Comparison of ENCODE assay signal across 30 cellular contexts in the genomic region with DNA sequence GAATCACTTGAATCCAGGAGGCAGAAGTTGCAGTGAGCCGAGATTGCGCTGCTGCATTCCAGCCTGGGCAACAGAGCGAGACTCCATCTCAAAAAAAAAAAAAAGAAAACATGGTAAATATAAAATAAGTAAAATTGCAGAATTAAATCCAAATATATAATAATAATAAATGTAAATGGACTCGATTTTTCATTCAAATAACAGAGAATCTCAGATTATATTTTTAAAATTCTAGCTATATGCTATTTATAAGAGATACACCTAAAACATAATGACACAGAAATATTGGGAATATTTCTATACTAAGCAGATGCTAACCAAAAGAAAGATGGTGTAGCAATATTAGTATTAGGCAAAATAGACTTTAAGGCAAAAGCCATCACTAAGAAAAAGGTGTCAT. TPM values are rescaled to one million over a fixed set of nuclear protein-coding genes. Genes with fewer than 3 reads are reported as not detected.
"Had no signal": no experiment of that assay in that cellular context is flagged by ENCODE, and none has a peak within 500 bp of the region (broad histone marks: within the 10 kb centered on the region; RNA-seq: fewer than 3 reads in every experiment).

No MANE protein-coding gene starts in this region.

- H3K36me3 ChIP-seq: ascending aorta, cardiac muscle cell, WERI-Rb-1 had no signal

- H3K4me3 ChIP-seq: ascending aorta, cardiac muscle cell had no signal

- H3K27me3 ChIP-seq: ascending aorta had no signal

- ATAC-seq: activated CD4-positive, alpha-beta T cell treated with anti-CD3 and anti-CD28 coated beads for 36 hours; activated CD4-positive, CD25-positive, alpha-beta regulatory T cell treated with anti-CD3 and anti-CD28 coated beads, Interleukin-2, amount 50 U/mL, for 24 hours; activated CD8-positive, alpha-beta memory T cell treated with anti-CD3 and anti-CD28 coated beads, Interleukin-2, amount 10 ng/mL, durations not matched to agents 7 days and 5 days; activated CD8-positive, alpha-beta T cell treated with anti-CD3 and anti-CD28 coated beads, Interleukin-2, amount 10 ng/mL, durations not matched to agents 7 days and 5 days; activated naive CD8-positive, alpha-beta T cell treated with anti-CD3 and anti-CD28 coated beads, Interleukin-2, amount 50 U/mL, for 24 hours; WTC11 had no signal

- H3K27ac ChIP-seq: ascending aorta, cardiac muscle cell, WERI-Rb-1 had no signal

- DNase-seq: activated CD4-positive, alpha-beta memory T cell treated with anti-CD3 and anti-CD28 coated beads, Interleukin-2, amount 10 ng/mL, durations not matched to agents 7 days and 5 days; activated CD4-positive, alpha-beta T cell treated with anti-CD3 and anti-CD28 coated beads for 1 hour; activated CD4-positive, alpha-beta T cell treated with anti-CD3 and anti-CD28 coated beads for 36 hours; activated CD4-positive, alpha-beta T cell treated with anti-CD3 and anti-CD28 coated beads for 48 hours; activated CD4-positive, alpha-beta T cell treated with anti-CD3 and anti-CD28 coated beads, Interleukin-2, amount 10 ng/mL, durations not matched to agents 7 days and 5 days; activated CD4-positive, alpha-beta T cell treated with anti-CD3 and anti-CD28 coated beads, Interleukin-2, amount 50 U/mL, for 48 hours; activated CD4-positive, CD25-positive, alpha-beta regulatory T cell; activated CD8-positive, alpha-beta memory T cell treated with anti-CD3 and anti-CD28 coated beads for 24 hours; activated CD8-positive, alpha-beta memory T cell treated with anti-CD3 and anti-CD28 coated beads, Interleukin-2, amount 10 ng/mL, durations not matched to agents 7 days and 5 days; activated CD8-positive, alpha-beta memory T cell treated with anti-CD3 and anti-CD28 coated beads, Interleukin-2, amount 50 U/mL, for 48 hours; activated CD8-positive, alpha-beta T cell treated with anti-CD3 and anti-CD28 coated beads, Interleukin-2, amount 10 ng/mL, durations not matched to agents 7 days and 5 days; activated effector memory CD4-positive, alpha-beta T cell treated with Interleukin-2 at 50 U/mL for 16 hours; activated gamma-delta T cell; activated naive CD4-positive, alpha-beta T cell treated with anti-CD3 and anti-CD28 coated beads, Interleukin-2, amount 10 ng/mL, durations not matched to agents 7 days and 5 days; activated naive CD4-positive, alpha-beta T cell treated with Interleukin-2 at 50 U/mL for 16 hours; activated naive CD8-positive, alpha-beta T cell treated with anti-CD3 and anti-CD28 coated beads, Interleukin-2, amount 10 ng/mL, durations not matched to agents 7 days and 5 days; activated naive CD8-positive, alpha-beta T cell treated with anti-CD3 and anti-CD28 coated beads, Interleukin-2, amount 50 U/mL, for 24 hours; activated T-cell treated with anti-CD3 and anti-CD28 coated beads, Interleukin-2, amount 50 U/mL, for 24 hours; activated T-cell treated with anti-CD3 and anti-CD28 coated beads, Interleukin-2, amount 50 U/mL, for 48 hours; amygdala; anterior cingulate cortex; central memory CD4-positive, alpha-beta T cell; T-helper 1 cell; T-helper 9 cell; WERI-Rb-1 had no signal

- H3K4me1 ChIP-seq: ascending aorta had no signal

- FAIRE-seq: bronchial epithelial cell had no signal

RNA-seq across cellular contexts. Expression of a gene that starts 15.1 kb away (rescaled TPM):
- total RNA-seq: activated CD8-positive, alpha-beta T cell treated with anti-CD3 and anti-CD28 coated beads, Interleukin-2, amount 10 ng/mL, durations not matched to agents 7 days and 5 days; ascending aorta; bronchial epithelial cell; cardiac muscle cell; WTC11 had no signal
- polyA plus RNA-seq: cardiac muscle cell had no signal
